In the genomic region with DNA sequence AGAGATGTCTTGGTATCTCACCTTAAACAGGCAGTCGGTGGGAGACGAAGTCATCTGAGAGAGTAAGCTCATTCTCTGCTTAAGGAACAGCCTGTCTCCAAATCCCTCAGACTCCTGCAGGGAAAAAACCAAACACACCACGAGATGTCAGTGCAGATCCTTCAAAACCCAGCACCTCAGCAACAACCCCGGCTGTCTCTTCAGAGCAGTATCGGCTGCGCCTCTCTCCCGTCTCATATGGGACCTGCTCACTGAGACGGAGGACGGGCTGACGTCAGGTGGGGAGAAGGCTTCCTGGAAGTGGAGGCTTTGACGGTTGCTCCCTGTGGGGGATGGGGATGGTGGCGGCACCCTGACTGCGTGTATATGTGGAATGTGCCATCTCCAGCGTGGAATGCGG, we compare ENCODE assay signal across 21 cellular contexts. TPM values are rescaled to one million over a fixed set of nuclear protein-coding genes. Genes with fewer than 3 reads are reported as not detected.
"Had no signal": no experiment of that assay in that cellular context is flagged by ENCODE, and none has a peak within 500 bp of the region (broad histone marks: within the 10 kb centered on the region; RNA-seq: fewer than 3 reads in every experiment).

No MANE protein-coding gene starts in this region.

- H3K4me1 ChIP-seq: foreskin keratinocyte, right lobe of liver, upper lobe of left lung had no signal

- DNase-seq: activated CD4-positive, alpha-beta T cell treated with anti-CD3 and anti-CD28 coated beads for 4 hours; activated CD4-positive, alpha-beta T cell treated with anti-CD3 and anti-CD28 coated beads, Interleukin-2, amount 50 U/mL, for 48 hours; activated CD4-positive, CD25-positive, alpha-beta regulatory T cell; activated CD8-positive, alpha-beta memory T cell treated with anti-CD3 and anti-CD28 coated beads, Interleukin-2, amount 50 U/mL, for 48 hours; activated effector memory CD4-positive, alpha-beta T cell treated with Interleukin-2 at 50 U/mL for 16 hours; activated naive CD4-positive, alpha-beta T cell treated with anti-CD3 and anti-CD28 coated beads, Interleukin-2, amount 10 ng/mL, durations not matched to agents 7 days and 5 days; activated T-cell treated with anti-CD3 and anti-CD28 coated beads, Interleukin-2, amount 50 U/mL, for 48 hours; dermis blood vessel endothelial cell; effector CD8-positive, alpha-beta T cell; foreskin keratinocyte; hippocampal formation; nephron progenitor cell; occipital lobe; right lobe of liver; stimulated activated CD4-positive, alpha-beta T cell treated with anti-CD3 and anti-CD28 coated beads, Interleukin-1b, Interleukin-23, amount 100 ng/mL, for 48 hours; SW 1271; T-helper 17 cell; upper lobe of left lung had no signal

- H3K36me3 ChIP-seq: cardiac muscle cell had no signal

- H3K9me3 ChIP-seq: right lobe of liver, upper lobe of left lung had no signal

- H3K4me3 ChIP-seq: cardiac muscle cell, right lobe of liver, skin epidermis, upper lobe of left lung had no signal

- ATAC-seq: foreskin keratinocyte; right lobe of liver; stimulated activated memory B cell treated with anti-CD40 and anti-IgM and Interleukin-4, amounts not matched to agents 10 μg/mL and 1 μg/mL and 100 μg/mL, for 72 hours; T-helper 17 cell had no signal

- H3K27me3 ChIP-seq: cardiac muscle cell, foreskin keratinocyte, right lobe of liver, upper lobe of left lung had no signal

- H3K27ac ChIP-seq: cardiac muscle cell, foreskin keratinocyte, right lobe of liver, skin epidermis, upper lobe of left lung had no signal

RNA-seq across cellular contexts. Expression of gene RGS9BP, which starts 44.3 kb away (rescaled TPM):
- polyA plus RNA-seq: cardiac muscle cell had no signal
